ENCODE assay signal across 8 cellular contexts in genomic region chr16:30534368-30535105, GRCh38. TPM values are rescaled to one million over a fixed set of nuclear protein-coding genes. Genes with fewer than 3 reads are reported as not detected.
DNase-seq lines count a peak whose midpoint lies in the region; ATAC-seq and TF ChIP-seq lines count a peak whose summit lies in the region.

TSS of gene ZNF747 (minus strand) at chr16:30534858. CDS start at chr16:30534679, 179 bp downstream.

- peak within 1 kb of the TSS; percentile 77 for H3K27ac ChIP-seq in CD8-positive, alpha-beta T cell (ENCODE audit: low read depth, low read length)

- H3K27me3 Mint-ChIP-seq in CD8-positive, alpha-beta T cell (ENCODE audit: low read depth), result no peaks in the 10 kb centered on the region
- H3K27me3 Mint-ChIP-seq in IgD-negative memory B cell, result no peaks in the 10 kb centered on the region

- no peaks in the 10 kb centered on the region for H3K27me3 ChIP-seq in CD8-positive, alpha-beta T cell (ENCODE audit: insufficient read depth, low read length)

- peaks cover 38% of the 10 kb centered on the region for H3K4me1 Mint-ChIP-seq in CD8-positive, alpha-beta T cell (ENCODE audit: low read depth)
- H3K4me1 Mint-ChIP-seq in IgD-negative memory B cell, result peaks cover 9 to 18% (median 16%) of the 10 kb centered on the region in 3 donors

- no peaks in the 10 kb centered on the region for H3K9me3 ChIP-seq in CD8-positive, alpha-beta T cell (ENCODE audit: low read length)

- H3K9me3 Mint-ChIP-seq in CD8-positive, alpha-beta T cell, result no peaks in the 10 kb centered on the region
- no peaks in the 10 kb centered on the region for H3K9me3 Mint-ChIP-seq in IgD-negative memory B cell

- DNase-seq in CD8-positive, alpha-beta T cell, result peak; percentile 77 to 94 (median 92)
- peak; percentile 97 for DNase-seq in OCI-M1 (lab: John Stamatoyannopoulos, UW)
- peak; percentile 89 for DNase-seq in activated T-cell treated with anti-CD3 and anti-CD28 coated beads for 4 hours
- DNase-seq in epithelial cell of esophagus (ENCODE audit: low read depth), result peak; percentile 89
- peak; percentile 92 for DNase-seq in mucosa of gallbladder (ENCODE audit: low spot score)
- DNase-seq in stimulated activated CD8-positive, alpha-beta memory T cell treated with anti-CD3 and anti-CD28 coated beads, Interleukin-4, amount 100 ng/mL, for 24 hours (ENCODE audit: low read depth), result peak; percentile 87

- no peaks in the 10 kb centered on the region for H3K36me3 ChIP-seq in CD8-positive, alpha-beta T cell (ENCODE audit: insufficient read depth, low read length)

- CTCF ChIA-PET in CD8-positive, alpha-beta T cell (lab: Charles Lee), result interaction anchor here (0.6 to 4.3 kb wide), 20 partner anchors 9 to 458 kb away, joined by 3 to 39 read pairs (median 5); partner anchors contain the start of genes DCTPP1, ZNF688 and ZNF764

- peak within 1 kb of the TSS; percentile 89 for H3K4me3 Mint-ChIP-seq in CD8-positive, alpha-beta T cell
- peak within 1 kb of the TSS; percentile 94 to 100 (median 98) for H3K4me3 Mint-ChIP-seq in IgD-negative memory B cell

- peak within 1 kb of the TSS; percentile 96 for H3K27ac Mint-ChIP-seq in CD8-positive, alpha-beta T cell
- H3K27ac Mint-ChIP-seq in IgD-negative memory B cell, result peak within 1 kb of the TSS; percentile 96 to 99 (median 96)

- H3K4me1 ChIP-seq in CD8-positive, alpha-beta T cell (ENCODE audit: insufficient read depth, low read length), result peaks cover 13% of the 10 kb centered on the region

- peak; percentile 80 for ATAC-seq in CD8-positive, alpha-beta T cell
- ATAC-seq in GM19468 (IDR thresholded peaks at IDR 0.05; ENCODE audit: extremely low read depth, unreplicated experiment), result peak; percentile 15

- intact Hi-C loops in CD8-positive, alpha-beta T cell (cut with DNase I, micrococcal nuclease), result loop anchor here (1.0 to 5.0 kb wide), 14 partner anchors 7 to 164 kb away; partner anchors contain the start of genes DCTPP1 (in 2 of the 2), FBRS (in 2 of the 2), ITGAL (in 2 of the 2) and ZNF689 (in 2 of the 2)

- POLR2A ChIA-PET in CD8-positive, alpha-beta T cell (lab: Charles Lee), result interaction anchor here (0.6 to 3.4 kb wide), 19 partner anchors 10 to 1696 kb away, joined by 3 to 60 read pairs (median 4); partner anchors contain the start of genes DCTPP1, ZNF688, ZNF764 and ZNF785

- H3K36me3 Mint-ChIP-seq in CD8-positive, alpha-beta T cell, result peaks cover 29% of the 10 kb centered on the region
- peaks cover 1% of the 10 kb centered on the region for H3K36me3 Mint-ChIP-seq in IgD-negative memory B cell

- H3K4me3 ChIP-seq in CD8-positive, alpha-beta T cell (ENCODE audit: low read depth, low read length), result peak within 1 kb of the TSS; percentile 82
- H3K4me3 ChIP-seq in epithelial cell of esophagus (ENCODE audit: low read length), result peak within 1 kb of the TSS; percentile 94

- no peak for TF ChIP-seq CTCF in CD8-positive, alpha-beta T cell (IDR thresholded peaks at IDR 0.05)
- TF ChIP-seq CTCF in epithelial cell of esophagus (IDR thresholded peaks at IDR 0.05; ENCODE audit: insufficient read depth, low read depth, low read length, missing control alignments), result no peak

RNA-seq across cellular contexts. Expression of gene ZNF747, which starts in this region (rescaled TPM):
- total RNA-seq in CD8-positive, alpha-beta T cell, result 1 to 10 TPM; 6.2 to 6.3 TPM
- 14.8 TPM for polyA plus RNA-seq in IgD-negative memory B cell
- 11.9 TPM for total RNA-seq in mucosa of gallbladder

Comparison
In these comparisons a context has a peak if more than half of its experiments do, and no peak if none do; other contexts are left out.
1. Peak in every context shown above with its lines: DNase-seq, ATAC-seq, H3K4me3 ChIP-seq and H3K27ac ChIP-seq.